ENCODE assay signal across 10 cellular contexts in the genomic region with DNA sequence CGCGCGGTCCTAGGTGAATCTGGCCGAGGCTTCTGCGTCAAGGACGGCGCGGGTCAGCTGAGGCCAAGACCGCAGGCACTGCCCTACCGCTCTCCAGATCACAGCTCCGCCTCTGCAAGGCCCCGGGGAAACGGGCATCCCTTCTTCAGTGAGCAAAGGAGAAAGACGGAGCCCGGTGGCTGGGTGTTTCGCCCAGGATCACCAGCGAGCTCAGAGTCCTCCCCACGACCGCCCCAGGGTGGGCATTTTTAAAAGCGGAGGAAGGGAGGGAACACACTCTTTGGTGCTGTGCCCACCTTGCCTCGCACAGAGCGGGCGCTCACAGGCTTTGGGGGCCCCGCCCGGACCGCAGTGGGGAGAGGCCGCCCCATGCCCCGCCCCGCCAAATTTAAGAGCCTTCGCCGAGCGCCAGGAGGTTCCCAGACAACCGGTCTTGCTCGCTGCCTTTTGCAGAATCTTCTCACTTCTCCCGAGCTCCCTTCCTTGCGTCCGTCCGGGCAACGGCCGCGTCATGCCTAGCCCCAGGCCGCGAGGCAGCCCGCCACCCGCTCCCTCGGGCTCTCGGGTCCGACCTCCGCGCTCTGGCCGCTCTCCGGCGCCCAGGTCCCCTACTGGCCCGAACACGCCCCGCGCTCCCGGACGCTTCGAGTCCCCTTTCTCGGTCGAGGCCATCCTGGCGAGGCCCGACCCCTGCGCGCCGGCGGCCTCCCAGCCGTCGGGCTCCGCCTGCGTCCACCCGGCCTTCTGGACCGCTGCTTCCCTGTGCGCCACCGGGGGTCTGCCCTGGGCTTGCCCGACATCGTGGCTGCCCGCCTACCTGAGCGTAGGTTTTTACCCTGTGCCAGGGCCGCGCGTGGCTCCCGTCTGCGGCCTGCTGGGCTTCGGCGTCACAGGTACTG. TPM values are rescaled to one million over a fixed set of nuclear protein-coding genes. Genes with fewer than 3 reads are reported as not detected.
DNase-seq lines count a peak whose midpoint lies in the region; ATAC-seq, FAIRE-seq and TF ChIP-seq lines count a peak whose summit lies in the region.
"Had no signal": no experiment of that assay in that cellular context is flagged by ENCODE, and none has a peak within 500 bp of the region (broad histone marks: within the 10 kb centered on the region; RNA-seq: fewer than 3 reads in every experiment).

A gene with protein sequence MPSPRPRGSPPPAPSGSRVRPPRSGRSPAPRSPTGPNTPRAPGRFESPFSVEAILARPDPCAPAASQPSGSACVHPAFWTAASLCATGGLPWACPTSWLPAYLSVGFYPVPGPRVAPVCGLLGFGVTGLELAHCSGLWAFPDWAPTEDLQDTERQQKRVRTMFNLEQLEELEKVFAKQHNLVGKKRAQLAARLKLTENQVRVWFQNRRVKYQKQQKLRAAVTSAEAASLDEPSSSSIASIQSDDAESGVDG (plus strand): TSS at position 419 of the 899 bp plus-strand sequence. CDS start 93 bp downstream, at position 512.

- TF ChIP-seq CTCF in keratinocyte (optimal IDR thresholded peaks at IDR 0.05 in 1 of 3, IDR thresholded peaks at IDR 0.05 in 1 of 3, conservative IDR thresholded peaks at IDR 0.05 in 1 of 3; ENCODE audit: extremely low read depth in 1 of 3, insufficient read depth in 2 of 3, low read length in 3 of 3) (no peak), testis (IDR thresholded peaks at IDR 0.05) (no peak)

- H3K36me3 Mint-ChIP-seq in activated CD4-positive, alpha-beta T cell treated with anti-CD3 and anti-CD28 coated beads for 36 hours (ENCODE audit: low read depth): no peaks in the 10 kb centered on the region
- H3K36me3 Mint-ChIP-seq in activated naive CD8-positive, alpha-beta T cell treated with anti-CD3 and anti-CD28 coated beads, Interleukin-2, amount 50 U/mL, for 24 hours (ENCODE audit: low read depth): no peaks in the 10 kb centered on the region

- H4K20me1 ChIP-seq in keratinocyte (ENCODE audit: control insufficient read depth, extremely low read depth, insufficient read depth, low read length): no peaks in the 10 kb centered on the region

- H3K27me3 ChIP-seq in keratinocyte (ENCODE audit: control insufficient read depth, extremely low read depth, insufficient read depth, low read length): peaks cover 33% of the 10 kb centered on the region
- H3K27me3 ChIP-seq in testis: no peaks in the 10 kb centered on the region
- peaks cover 9 to 25% of the 10 kb centered on the region in 2 donors for H3K27me3 ChIP-seq in small intestine (ENCODE audit: control insufficient read depth in 2 of 2, insufficient read depth in 2 of 2, low read length in 2 of 2)

- intact Hi-C loops in activated CD4-positive, alpha-beta T cell treated with anti-CD3 and anti-CD28 coated beads for 36 hours (cut with DNase I, micrococcal nuclease): no loop called here
- intact Hi-C loops in testis (cut with DNase I; ENCODE audit: low total_unique reads): no loop called here

- no peak within 1 kb of the TSS for H3K27ac Mint-ChIP-seq in activated CD4-positive, alpha-beta T cell treated with anti-CD3 and anti-CD28 coated beads for 36 hours
- H3K27ac Mint-ChIP-seq in activated naive CD8-positive, alpha-beta T cell treated with anti-CD3 and anti-CD28 coated beads, Interleukin-2, amount 50 U/mL, for 24 hours: no peak within 1 kb of the TSS

- H3K79me2 ChIP-seq in keratinocyte (ENCODE audit: control insufficient read depth, insufficient read depth, low read length): no peaks in the 10 kb centered on the region

- TF ChIP-seq POLR2A in testis (IDR thresholded peaks at IDR 0.05): no peak

- H3K9me3 Mint-ChIP-seq in activated CD4-positive, alpha-beta T cell treated with anti-CD3 and anti-CD28 coated beads for 36 hours (ENCODE audit: low read depth): no peaks in the 10 kb centered on the region
- H3K9me3 Mint-ChIP-seq in activated naive CD8-positive, alpha-beta T cell treated with anti-CD3 and anti-CD28 coated beads, Interleukin-2, amount 50 U/mL, for 24 hours: no peaks in the 10 kb centered on the region

- WGBS in testis, 2 donors: 1 to 2% methylated on average over 41 to 80 of the region's 87 CpGs
- WGBS in small intestine, 3 donors: 2 to 3% (median 3%) methylated on average over 75 to 87 of the region's 87 CpGs

- H3K27me3 Mint-ChIP-seq in activated CD4-positive, alpha-beta T cell treated with anti-CD3 and anti-CD28 coated beads for 36 hours: peaks cover 50% of the 10 kb centered on the region
- H3K27me3 Mint-ChIP-seq in activated naive CD8-positive, alpha-beta T cell treated with anti-CD3 and anti-CD28 coated beads, Interleukin-2, amount 50 U/mL, for 24 hours: peaks cover 57% of the 10 kb centered on the region

- H3K4me1 ChIP-seq in keratinocyte (ENCODE audit: control insufficient read depth, extremely low read depth, insufficient read depth, low read length): peaks cover 14% of the 10 kb centered on the region
- H3K4me1 ChIP-seq in testis: peaks cover 7% of the 10 kb centered on the region
- peaks cover 0 to 2% of the 10 kb centered on the region in 2 donors for H3K4me1 ChIP-seq in small intestine (ENCODE audit: control insufficient read depth in 2 of 2, insufficient read depth in 1 of 2, low read depth in 1 of 2, low read length in 1 of 2)

- H3K4me2 ChIP-seq in keratinocyte (ENCODE audit: control insufficient read depth, extremely low read depth, insufficient read depth, low read depth, low read length): peak within 1 kb of the TSS; percentile 66

- DNase-seq in activated CD4-positive, alpha-beta T cell treated with anti-CD3 and anti-CD28 coated beads for 36 hours: peak; percentile 26
- no peak for DNase-seq in activated CD4-positive, alpha-beta T cell treated with anti-CD3 and anti-CD28 coated beads for 1 hour
- DNase-seq in activated naive CD8-positive, alpha-beta T cell treated with anti-CD3 and anti-CD28 coated beads, Interleukin-2, amount 50 U/mL, for 24 hours: no peak
- DNase-seq in keratinocyte (ENCODE audit: low read depth, low spot score) (no peak), testis (peak; percentile 54), globus pallidus (ENCODE audit: low spot score) (no peak), small intestine (no peak)
- DNase-seq: DND-41 had no signal

- POLR2A ChIA-PET in activated CD4-positive, alpha-beta T cell treated with anti-CD3 and anti-CD28 coated beads for 36 hours (lab: Charles Lee): no interaction called here

- dilution Hi-C loops in keratinocyte (cut with MboI; ENCODE audit: extremely low pct_ligation_motif_present, low sequenced_read_pairs): no loop called here

- H3K9me3 ChIP-seq in keratinocyte (ENCODE audit: control insufficient read depth, low read depth, low read length) (no peaks in the 10 kb centered on the region), testis (no peaks in the 10 kb centered on the region), small intestine (ENCODE audit: control insufficient read depth, low read depth) (no peaks in the 10 kb centered on the region)

- H3K4me3 ChIP-seq in keratinocyte (ENCODE audit: control insufficient read depth in 2 of 3, extremely low read depth in 1 of 3, insufficient read depth in 2 of 3, low read depth in 1 of 3, low read length in 3 of 3) (peak within 1 kb of the TSS; percentile 14 to 42 (median 29)), testis (peak within 1 kb of the TSS; percentile 9 to 34), small intestine (ENCODE audit: low read depth in 1 of 2, low read length in 2 of 2) (peak within 1 kb of the TSS in 1 of 2 donors; percentile 7)

- H3K4me3 Mint-ChIP-seq in activated CD4-positive, alpha-beta T cell treated with anti-CD3 and anti-CD28 coated beads for 36 hours: no peak within 1 kb of the TSS
- no peak within 1 kb of the TSS for H3K4me3 Mint-ChIP-seq in activated naive CD8-positive, alpha-beta T cell treated with anti-CD3 and anti-CD28 coated beads, Interleukin-2, amount 50 U/mL, for 24 hours

- FAIRE-seq in keratinocyte (lab: Jason Lieb, UNC): no peak
- no peak for FAIRE-seq in small intestine (lab: Jason Lieb, UNC)

- peaks cover 4% of the 10 kb centered on the region for H3K4me1 Mint-ChIP-seq in activated CD4-positive, alpha-beta T cell treated with anti-CD3 and anti-CD28 coated beads for 36 hours
- peaks cover 5% of the 10 kb centered on the region for H3K4me1 Mint-ChIP-seq in activated naive CD8-positive, alpha-beta T cell treated with anti-CD3 and anti-CD28 coated beads, Interleukin-2, amount 50 U/mL, for 24 hours

- peak within 1 kb of the TSS; percentile 52 for H2AFZ ChIP-seq in keratinocyte (ENCODE audit: control insufficient read depth, low read length)

- H3K36me3 ChIP-seq in keratinocyte (ENCODE audit: control insufficient read depth in 2 of 2, extremely low read depth in 1 of 2, insufficient read depth in 2 of 2, low read length in 2 of 2): no peaks in the 10 kb centered on the region
- no peaks in the 10 kb centered on the region for H3K36me3 ChIP-seq in testis (ENCODE audit: low read depth, missing control alignments)
- no peaks in the 10 kb centered on the region for H3K36me3 ChIP-seq in small intestine (ENCODE audit: control insufficient read depth in 2 of 2, insufficient read depth in 2 of 2, low read length in 2 of 2)

- H3K9me1 ChIP-seq in keratinocyte (ENCODE audit: control insufficient read depth, extremely low read depth, insufficient read depth, low read length): no peaks in the 10 kb centered on the region

- H3K27ac ChIP-seq in keratinocyte (ENCODE audit: control insufficient read depth, insufficient read depth, low read length): no peak within 1 kb of the TSS
- H3K27ac ChIP-seq in testis: no peak within 1 kb of the TSS
- no peak within 1 kb of the TSS for H3K27ac ChIP-seq in small intestine (ENCODE audit: low read depth in 1 of 2, low read length in 1 of 2)
- H3K27ac ChIP-seq: HL-60 had no signal

- peak; percentile 16 for ATAC-seq in activated CD4-positive, alpha-beta T cell treated with anti-CD3 and anti-CD28 coated beads for 36 hours
- ATAC-seq in activated naive CD8-positive, alpha-beta T cell treated with anti-CD3 and anti-CD28 coated beads, Interleukin-2, amount 50 U/mL, for 24 hours: peak; percentile 37
- ATAC-seq in GM21576 (IDR thresholded peaks at IDR 0.05; ENCODE audit: unreplicated experiment): no peak

- H3K9ac ChIP-seq in keratinocyte (ENCODE audit: control insufficient read depth, extremely low read depth, insufficient read depth, low read length): no peak within 1 kb of the TSS

- CTCF ChIA-PET in activated CD4-positive, alpha-beta T cell treated with anti-CD3 and anti-CD28 coated beads for 36 hours (lab: Charles Lee): interaction anchor here (1.1 to 1.8 kb wide), 2 partner anchors 11 to 31 kb away, joined by 3 to 11 read pairs; a partner anchor contains a TSS

RNA-seq across cellular contexts. Expression of the gene that starts here (rescaled TPM):
- not detected for total RNA-seq in activated CD4-positive, alpha-beta T cell treated with anti-CD3 and anti-CD28 coated beads for 36 hours
- polyA plus RNA-seq in keratinocyte (not detected in 3 replicates), testis (ENCODE audit: insufficient read depth, low read depth, low replicate concordance) (not detected), small intestine (not detected)
- not detected for polyA plus RNA-seq in keratinocyte (2011; ENCODE audit: low read depth)
- polyA plus RNA-seq in keratinocyte (2011; cell fraction: cytosol; rRNA removed): not detected in 2 replicates
- polyA plus RNA-seq in keratinocyte (2011; cell fraction: nucleus; rRNA removed): not detected in 2 replicates
- polyA plus RNA-seq in keratinocyte (2012; ENCODE audit: low replicate concordance): not detected in 2 replicates
- not detected in 3 replicates for polyA minus RNA-seq in keratinocyte
- polyA minus RNA-seq in keratinocyte (2011; cell fraction: cytosol; rRNA and poly(A)+ RNA removed): not detected
- not detected in 2 replicates for polyA minus RNA-seq in keratinocyte (2011; cell fraction: nucleus; rRNA and poly(A)+ RNA removed)
- total RNA-seq in testis: under 1 TPM; 0.37 to 0.63 TPM

Comparison
In these comparisons a context has a peak if more than half of its experiments do, and no peak if none do; other contexts are left out.
1. Peak in DNase-seq and ATAC-seq in activated CD4-positive, alpha-beta T cell treated with anti-CD3 and anti-CD28 coated beads for 36 hours; RNA of the gene not detected or under 1 TPM.
2. Peak in DNase-seq and H3K4me3 ChIP-seq in testis; RNA of the gene not detected or under 1 TPM.